11 cellular contexts compared by ENCODE assay signal in genomic region chr9:109101202-109101595, GRCh38. TPM values are rescaled to one million over a fixed set of nuclear protein-coding genes. Genes with fewer than 3 reads are reported as not detected.
A peak's percentile ranks its signal among the peaks of the same experiment; 100 is the strongest.
DNase-seq lines count a peak whose midpoint lies in the region; TF ChIP-seq lines count a peak whose summit lies in the region.
"Had no signal": no experiment of that assay in that cellular context is flagged by ENCODE, and none has a peak within 500 bp of the region (broad histone marks: within the 10 kb centered on the region; RNA-seq: fewer than 3 reads in every experiment).

No MANE protein-coding gene starts in this region.

- no peak overlapping the region for H3K18ac ChIP-seq in mesenchymal stem cell (ENCODE audit: low read depth in 1 of 2, low read length in 2 of 2)

- H4K8ac ChIP-seq in mesenchymal stem cell (ENCODE audit: low read length), result no peak overlapping the region

- no peak overlapping the region for H3K14ac ChIP-seq in mesenchymal stem cell (ENCODE audit: low read length in 2 of 2)

- H3K4me3 ChIP-seq in mesenchymal stem cell (ENCODE audit: insufficient read depth in 1 of 2, low read depth in 1 of 2, low read length in 2 of 2) (no peak overlapping the region), thyroid gland (replicated peaks in 1 of 3) (no peak overlapping the region)

- intact Hi-C loops in activated naive CD4-positive, alpha-beta T cell treated with anti-CD3 and anti-CD28 coated beads for 36 hours (cut with micrococcal nuclease), result loop anchor here (1.0 to 2.0 kb wide), 3 partner anchors 9 to 88 kb away; partner anchors contain the start of gene CTNNAL1
- intact Hi-C loops in activated T-helper 2 cell treated with anti-CD3 and anti-CD28 coated beads, Interferon-gamma antibody, Interleukin-2, Interleukin-4, amounts not matched to agents 10 μg/mL and 5 μg/mL and 100 μg/mL, durations not matched to agents 14 hours and 24 hours and 36 hours (cut with micrococcal nuclease), result loop anchor here (1.0 to 10.0 kb wide), 8 partner anchors 9 to 1054 kb away; partner anchors contain the start of genes ABITRAM, CTNNAL1 and ELP1
- intact Hi-C loops in thyroid gland (cut with DNase I), result no loop called here

- no peaks in the 10 kb centered on the region for H3K27me3 ChIP-seq in mesenchymal stem cell (ENCODE audit: control insufficient read depth in 1 of 2, insufficient read depth in 1 of 2, low read length in 2 of 2)
- H3K27me3 ChIP-seq in thyroid gland, result no peaks in the 10 kb centered on the region

- H3K27ac ChIP-seq in mesenchymal stem cell (ENCODE audit: low read length, poor library complexity, severe bottlenecking) (peak overlapping the region; percentile 18), thyroid gland (peak overlapping the region; percentile 92 to 96 (median 93))

- no peak overlapping the region for H3K4ac ChIP-seq in mesenchymal stem cell (ENCODE audit: low read depth in 1 of 2, low read length in 2 of 2)

- H3K36me3 ChIP-seq in mesenchymal stem cell (ENCODE audit: control insufficient read depth in 1 of 2, insufficient read depth in 2 of 2, low read depth in 1 of 2, low read length in 2 of 2) (peaks cover 7 to 15% of the 10 kb centered on the region in 2 experiments), thyroid gland (peaks cover 0 to 6% of the 10 kb centered on the region in 2 donors)

- H3K4me2 ChIP-seq in mesenchymal stem cell (ENCODE audit: low read length, poor library complexity, severe bottlenecking), result no peak overlapping the region

- H3K23ac ChIP-seq in mesenchymal stem cell (ENCODE audit: low read length in 2 of 2), result no peak overlapping the region

- peaks cover 1% of the 10 kb centered on the region for H3K79me1 ChIP-seq in mesenchymal stem cell (replicated peaks; ENCODE audit: low read length, poor library complexity, severe bottlenecking)

- peak overlapping the region; percentile 64 for H3K27ac Mint-ChIP-seq in activated naive CD4-positive, alpha-beta T cell treated with anti-CD3 and anti-CD28 coated beads for 36 hours
- peak overlapping the region; percentile 83 for H3K27ac Mint-ChIP-seq in activated T-helper 2 cell treated with anti-CD3 and anti-CD28 coated beads, Interferon-gamma antibody, Interleukin-2, Interleukin-4, amounts not matched to agents 10 μg/mL and 5 μg/mL and 100 μg/mL, durations not matched to agents 14 hours and 24 hours and 36 hours

- CTCF ChIA-PET in activated naive CD4-positive, alpha-beta T cell treated with anti-CD3 and anti-CD28 coated beads for 36 hours (lab: Charles Lee), result no interaction called here

- peak in 1 of 2 donors; percentile 18 for TF ChIP-seq POLR2A in thyroid gland (IDR thresholded peaks at IDR 0.05)

- no peak overlapping the region for H4K91ac ChIP-seq in mesenchymal stem cell (ENCODE audit: low read length)

- DNase-seq in activated naive CD4-positive, alpha-beta T cell treated with anti-CD3 and anti-CD28 coated beads for 36 hours, result peak; percentile 32
- DNase-seq in activated naive CD4-positive, alpha-beta T cell treated with Interleukin-2 at 50 U/mL for 16 hours, result no peak
- no peak for DNase-seq in activated T-helper 2 cell treated with anti-CD3 and anti-CD28 coated beads, Interferon-gamma antibody, Interleukin-2, Interleukin-4, amounts not matched to agents 10 μg/mL and 5 μg/mL and 100 μg/mL, durations not matched to agents 14 hours and 24 hours and 36 hours (ENCODE audit: low spot score)
- no peak for DNase-seq in mesenchymal stem cell
- DNase-seq in thyroid gland, result no peak
- DNase-seq in NCI-H2107 (lab: John Stamatoyannopoulos, UW), result no peak
- no peak for DNase-seq in cerebellum (ENCODE audit: low spot score)
- DNase-seq in activated gamma-delta T cell treated with Interleukin-2 at 50 U/mL for 16 hours, result no peak
- DNase-seq: hippocampal formation; Karpas-422; stimulated activated CD4-positive, alpha-beta T cell treated with anti-CD3 and anti-CD28 coated beads, Interleukin-4, amount 100 ng/mL, for 1 hour had no signal

- H2BK15ac ChIP-seq in mesenchymal stem cell (ENCODE audit: low read depth, poor library complexity, severe bottlenecking), result no peak overlapping the region

- H2BK5ac ChIP-seq in mesenchymal stem cell (ENCODE audit: low read depth, low read length, poor library complexity, severe bottlenecking), result no peak overlapping the region

- no peak for TF ChIP-seq CTCF in thyroid gland (IDR thresholded peaks at IDR 0.05)

- H3K9me3 ChIP-seq in mesenchymal stem cell (ENCODE audit: control insufficient read depth, low read length), result no peaks in the 10 kb centered on the region
- no peaks in the 10 kb centered on the region for H3K9me3 ChIP-seq in thyroid gland

- H3K9me3 Mint-ChIP-seq in activated naive CD4-positive, alpha-beta T cell treated with anti-CD3 and anti-CD28 coated beads for 36 hours, result peaks cover 7% of the 10 kb centered on the region
- peaks cover 25% of the 10 kb centered on the region for H3K9me3 Mint-ChIP-seq in activated T-helper 2 cell treated with anti-CD3 and anti-CD28 coated beads, Interferon-gamma antibody, Interleukin-2, Interleukin-4, amounts not matched to agents 10 μg/mL and 5 μg/mL and 100 μg/mL, durations not matched to agents 14 hours and 24 hours and 36 hours

- H2BK120ac ChIP-seq in mesenchymal stem cell (ENCODE audit: low read depth, low read length), result no peak overlapping the region

- peak overlapping the region in 1 of 2 experiments; percentile 5 for H2BK12ac ChIP-seq in mesenchymal stem cell (ENCODE audit: low read length in 2 of 2)

- H2AFZ ChIP-seq in mesenchymal stem cell (ENCODE audit: low read depth, low read length), result no peak overlapping the region

- 100% methylated on average over 2 of the region's 3 CpGs for WGBS in mesenchymal stem cell
- WGBS in thyroid gland, 2 donors, result 49 to 55% methylated on average over 3 of the region's 3 CpGs

- peak overlapping the region; percentile 81 for H2AK5ac ChIP-seq in mesenchymal stem cell (ENCODE audit: low read length, severe bottlenecking)

- H3K4me3 Mint-ChIP-seq in activated naive CD4-positive, alpha-beta T cell treated with anti-CD3 and anti-CD28 coated beads for 36 hours, result peak overlapping the region; percentile 7
- H3K4me3 Mint-ChIP-seq in activated T-helper 2 cell treated with anti-CD3 and anti-CD28 coated beads, Interferon-gamma antibody, Interleukin-2, Interleukin-4, amounts not matched to agents 10 μg/mL and 5 μg/mL and 100 μg/mL, durations not matched to agents 14 hours and 24 hours and 36 hours (ENCODE audit: low read depth), result peak overlapping the region; percentile 58

- no peaks in the 10 kb centered on the region for H3K27me3 Mint-ChIP-seq in activated naive CD4-positive, alpha-beta T cell treated with anti-CD3 and anti-CD28 coated beads for 36 hours (ENCODE audit: low read depth)
- no peaks in the 10 kb centered on the region for H3K27me3 Mint-ChIP-seq in activated T-helper 2 cell treated with anti-CD3 and anti-CD28 coated beads, Interferon-gamma antibody, Interleukin-2, Interleukin-4, amounts not matched to agents 10 μg/mL and 5 μg/mL and 100 μg/mL, durations not matched to agents 14 hours and 24 hours and 36 hours (ENCODE audit: low read depth)

- no peak overlapping the region for H3K9ac ChIP-seq in mesenchymal stem cell (ENCODE audit: low read length)

- H3K4me1 Mint-ChIP-seq in activated naive CD4-positive, alpha-beta T cell treated with anti-CD3 and anti-CD28 coated beads for 36 hours (ENCODE audit: low read depth), result peaks cover 67% of the 10 kb centered on the region
- peaks cover 62% of the 10 kb centered on the region for H3K4me1 Mint-ChIP-seq in activated T-helper 2 cell treated with anti-CD3 and anti-CD28 coated beads, Interferon-gamma antibody, Interleukin-2, Interleukin-4, amounts not matched to agents 10 μg/mL and 5 μg/mL and 100 μg/mL, durations not matched to agents 14 hours and 24 hours and 36 hours (ENCODE audit: low read depth)

- peaks cover 7% of the 10 kb centered on the region for H3K4me1 ChIP-seq in mesenchymal stem cell (ENCODE audit: control insufficient read depth, insufficient read depth, low read depth, low read length)
- peaks cover 64 to 67% of the 10 kb centered on the region in 2 donors for H3K4me1 ChIP-seq in thyroid gland

- peaks cover 29% of the 10 kb centered on the region for H3K36me3 Mint-ChIP-seq in activated naive CD4-positive, alpha-beta T cell treated with anti-CD3 and anti-CD28 coated beads for 36 hours (ENCODE audit: low read depth)
- peaks cover 73% of the 10 kb centered on the region for H3K36me3 Mint-ChIP-seq in activated T-helper 2 cell treated with anti-CD3 and anti-CD28 coated beads, Interferon-gamma antibody, Interleukin-2, Interleukin-4, amounts not matched to agents 10 μg/mL and 5 μg/mL and 100 μg/mL, durations not matched to agents 14 hours and 24 hours and 36 hours (ENCODE audit: low read depth)

RNA-seq across cellular contexts. Expression of gene TMEM245, which starts 18.5 kb away (rescaled TPM):
- 10 to 100 TPM; 19.9 TPM for total RNA-seq in activated naive CD4-positive, alpha-beta T cell treated with anti-CD3 and anti-CD28 coated beads for 36 hours
- 24.0 and 25.8 TPM in 2 replicates for total RNA-seq in activated T-helper 2 cell treated with anti-CD3 and anti-CD28 coated beads, Interferon-gamma antibody, Interleukin-2, Interleukin-4, amounts not matched to agents 10 μg/mL and 5 μg/mL and 100 μg/mL, durations not matched to agents 14 hours and 24 hours and 36 hours
- polyA plus RNA-seq in mesenchymal stem cell (2013, experiment 1 of 2), result 37.3 TPM
- polyA plus RNA-seq in mesenchymal stem cell (2013, experiment 2 of 2), result 38.3 TPM
- total RNA-seq in thyroid gland (100 to 1,000 TPM; 222 to 549 (median 318) TPM), cerebellum (72.0 TPM)
